In genomic region chr6:113169484-113169883, GRCh38 we compare ENCODE assay signal across 21 cellular contexts.
"Had no signal": no experiment of that assay in that cellular context is flagged by ENCODE, and none has a peak within 500 bp of the region (broad histone marks: within the 10 kb centered on the region; RNA-seq: fewer than 3 reads in every experiment).

No MANE protein-coding gene starts in this region.

- H3K4me1 Mint-ChIP-seq: activated CD8-positive, alpha-beta memory T cell treated with anti-CD3 and anti-CD28 coated beads, Interleukin-2, amount 10 ng/mL, durations not matched to agents 7 days and 5 days; stimulated activated naive B cell treated with anti-CD40 and anti-IgM and Interleukin-4, amounts not matched to agents 10 μg/mL and 1 μg/mL and 100 μg/mL, for 72 hours had no signal

- H3K27ac Mint-ChIP-seq: activated CD8-positive, alpha-beta memory T cell treated with anti-CD3 and anti-CD28 coated beads, Interleukin-2, amount 10 ng/mL, durations not matched to agents 7 days and 5 days; activated naive CD4-positive, alpha-beta T cell treated with anti-CD3 and anti-CD28 coated beads, Interleukin-2, amount 50 U/mL, for 72 hours; activated T-cell treated with anti-CD3 and anti-CD28 coated beads, Interleukin-2, amount 50 U/mL, for 24 hours; dendritic cell treated with granulocyte-macrophage colony-stimulating factor and Interleukin-4, amounts not matched to agents 40 ng/mL and 50 ng/mL, for 4 days; effector memory CD8-positive, alpha-beta T cell; natural killer cell treated with Interleukin-12 subunit alpha and Interleukin-12 subunit beta and Interleukin-15 and Interleukin-18, amount 100 ng/mL, for 72 hours; stimulated activated naive B cell treated with anti-CD40 and anti-IgM and Interleukin-4, amounts not matched to agents 10 μg/mL and 1 μg/mL and 100 μg/mL, for 72 hours; type B pancreatic cell had no signal

- ATAC-seq: activated CD8-positive, alpha-beta memory T cell treated with anti-CD3 and anti-CD28 coated beads, Interleukin-2, amount 10 ng/mL, durations not matched to agents 7 days and 5 days; activated naive CD4-positive, alpha-beta T cell treated with anti-CD3 and anti-CD28 coated beads, Interleukin-2, amount 50 U/mL, for 72 hours; effector memory CD8-positive, alpha-beta T cell; heart left ventricle; left lobe of liver; natural killer cell treated with Interleukin-12 subunit alpha and Interleukin-12 subunit beta and Interleukin-15 and Interleukin-18, amount 100 ng/mL, for 72 hours; right lobe of liver; stimulated activated naive B cell treated with anti-CD40 and anti-IgM and Interleukin-4, amounts not matched to agents 10 μg/mL and 1 μg/mL and 100 μg/mL, for 72 hours had no signal

- H3K36me3 ChIP-seq: heart left ventricle, right lobe of liver, spleen had no signal

- H3K27me3 Mint-ChIP-seq: activated CD8-positive, alpha-beta memory T cell treated with anti-CD3 and anti-CD28 coated beads, Interleukin-2, amount 10 ng/mL, durations not matched to agents 7 days and 5 days; activated T-cell treated with anti-CD3 and anti-CD28 coated beads, Interleukin-2, amount 50 U/mL, for 24 hours; dendritic cell treated with granulocyte-macrophage colony-stimulating factor and Interleukin-4, amounts not matched to agents 40 ng/mL and 50 ng/mL, for 4 days; effector memory CD8-positive, alpha-beta T cell; natural killer cell treated with Interleukin-12 subunit alpha and Interleukin-12 subunit beta and Interleukin-15 and Interleukin-18, amount 100 ng/mL, for 72 hours; type B pancreatic cell had no signal

- H3K36me3 Mint-ChIP-seq: activated CD8-positive, alpha-beta memory T cell treated with anti-CD3 and anti-CD28 coated beads, Interleukin-2, amount 10 ng/mL, durations not matched to agents 7 days and 5 days; activated naive CD4-positive, alpha-beta T cell treated with anti-CD3 and anti-CD28 coated beads, Interleukin-2, amount 50 U/mL, for 72 hours; natural killer cell treated with Interleukin-12 subunit alpha and Interleukin-12 subunit beta and Interleukin-15 and Interleukin-18, amount 100 ng/mL, for 72 hours; stimulated activated naive B cell treated with anti-CD40 and anti-IgM and Interleukin-4, amounts not matched to agents 10 μg/mL and 1 μg/mL and 100 μg/mL, for 72 hours; type B pancreatic cell had no signal

- H3K9me3 Mint-ChIP-seq: activated T-cell treated with anti-CD3 and anti-CD28 coated beads, Interleukin-2, amount 50 U/mL, for 24 hours had no signal

- H3K9me3 ChIP-seq: right lobe of liver had no signal

- H3K27ac ChIP-seq: heart left ventricle, right lobe of liver, spleen had no signal

- H3K4me3 ChIP-seq: heart left ventricle, right lobe of liver, spleen had no signal

- H3K27me3 ChIP-seq: heart left ventricle, right lobe of liver, spleen had no signal

- DNase-seq: activated CD4-positive, alpha-beta T cell treated with anti-CD3 and anti-CD28 coated beads, Interleukin-2, amount 50 U/mL, for 4 hours; activated CD8-positive, alpha-beta memory T cell treated with anti-CD3 and anti-CD28 coated beads, Interleukin-2, amount 10 ng/mL, durations not matched to agents 7 days and 5 days; activated effector memory CD4-positive, alpha-beta T cell treated with anti-CD3 and anti-CD28 coated beads, Interleukin-2, amount 50 U/mL, for 16 hours; activated T-cell treated with anti-CD3 and anti-CD28 coated beads, Interleukin-2, amount 50 U/mL, for 24 hours; amygdala; caudate nucleus; effector memory CD8-positive, alpha-beta T cell; erythroblast; foreskin melanocyte; heart left ventricle; nucleus accumbens; right lobe of liver; spleen; stimulated activated CD4-positive, alpha-beta T cell treated with anti-CD3 and anti-CD28 coated beads, Interleukin-1b, Interleukin-23, amount 100 ng/mL, for 48 hours; stimulated activated naive B cell treated with anti-CD40 and anti-IgM and Interleukin-4, amounts not matched to agents 10 μg/mL and 1 μg/mL and 100 μg/mL, for 72 hours; T-helper 2 cell had no signal

- H3K4me3 Mint-ChIP-seq: activated CD8-positive, alpha-beta memory T cell treated with anti-CD3 and anti-CD28 coated beads, Interleukin-2, amount 10 ng/mL, durations not matched to agents 7 days and 5 days; activated T-cell treated with anti-CD3 and anti-CD28 coated beads, Interleukin-2, amount 50 U/mL, for 24 hours; dendritic cell treated with granulocyte-macrophage colony-stimulating factor and Interleukin-4, amounts not matched to agents 40 ng/mL and 50 ng/mL, for 4 days; effector memory CD8-positive, alpha-beta T cell; natural killer cell treated with Interleukin-12 subunit alpha and Interleukin-12 subunit beta and Interleukin-15 and Interleukin-18, amount 100 ng/mL, for 72 hours; stimulated activated naive B cell treated with anti-CD40 and anti-IgM and Interleukin-4, amounts not matched to agents 10 μg/mL and 1 μg/mL and 100 μg/mL, for 72 hours; type B pancreatic cell had no signal
